ENCODE assay signal across 15 cellular contexts in genomic region chr18:76554788-76555187, GRCh38. TPM values are rescaled to one million over a fixed set of nuclear protein-coding genes. Genes with fewer than 3 reads are reported as not detected.
DNase-seq lines count a peak whose midpoint lies in the region; ATAC-seq and TF ChIP-seq lines count a peak whose summit lies in the region.
"Had no signal": no experiment of that assay in that cellular context is flagged by ENCODE, and none has a peak within 500 bp of the region (broad histone marks: within the 10 kb centered on the region; RNA-seq: fewer than 3 reads in every experiment).

No MANE protein-coding gene starts in this region.

- H3K4me1 Mint-ChIP-seq in CD14-positive monocyte (peaks cover 62% of the 10 kb centered on the region), T-helper 17 cell (peaks cover 2% of the 10 kb centered on the region)

- peak overlapping the region in 1 of 2 donors; percentile 72 for H3K4me3 Mint-ChIP-seq in CD14-positive monocyte
- H3K4me3 Mint-ChIP-seq in T-helper 17 cell, result no peak overlapping the region

- H3K4me3 ChIP-seq in NB4 (ENCODE audit: low read depth, low read length), result no peak overlapping the region
- H3K4me3 ChIP-seq in upper lobe of right lung, result no peak overlapping the region
- H3K4me3 ChIP-seq in thyroid gland (replicated peaks in 1 of 3), result no peak overlapping the region

- peak overlapping the region; percentile 91 to 97 (median 96) for H3K27ac Mint-ChIP-seq in CD14-positive monocyte
- H3K27ac Mint-ChIP-seq in T-helper 17 cell, result peak overlapping the region; percentile 29

- H3K27ac ChIP-seq in upper lobe of right lung (no peak overlapping the region), thyroid gland (no peak overlapping the region)

- H3K4me1 ChIP-seq in upper lobe of right lung, result peaks cover 4% of the 10 kb centered on the region
- peaks cover 0 to 8% of the 10 kb centered on the region in 2 donors for H3K4me1 ChIP-seq in thyroid gland

- H3K36me3 ChIP-seq in upper lobe of right lung (no peaks in the 10 kb centered on the region), thyroid gland (no peaks in the 10 kb centered on the region)

- H3K9me3 Mint-ChIP-seq in CD14-positive monocyte, result peaks cover 0 to 3% (median 0%) of the 10 kb centered on the region in 7 donors

- TF ChIP-seq CTCF in CD14-positive monocyte (IDR thresholded peaks at IDR 0.05) (no peak), NB4 (IDR thresholded peaks at IDR 0.05; ENCODE audit: low read depth, low read length) (no peak), upper lobe of right lung (IDR thresholded peaks at IDR 0.05) (no peak), thyroid gland (IDR thresholded peaks at IDR 0.05) (no peak)

- H3K27me3 Mint-ChIP-seq in CD14-positive monocyte (ENCODE audit: low read depth in 3 of 3) (peaks cover 0 to 6% (median 1%) of the 10 kb centered on the region in 3 donors), T-helper 17 cell (peaks cover 31% of the 10 kb centered on the region)

- intact Hi-C loops in CD14-positive monocyte (cut with micrococcal nuclease) (no loop called here), upper lobe of right lung (cut with DNase I) (no loop called here), thyroid gland (cut with DNase I) (no loop called here)

- ATAC-seq in T-helper 17 cell (no peak), upper lobe of right lung (no peak)
- ATAC-seq: SK-N-SH treated with all-trans-retinoic acid at 6 μM for 48 hours had no signal

- H3K9me3 ChIP-seq in T-helper 17 cell (ENCODE audit: control insufficient read depth, low read length, poor library complexity, severe bottlenecking), result no peaks in the 10 kb centered on the region
- no peaks in the 10 kb centered on the region for H3K9me3 ChIP-seq in upper lobe of right lung
- no peaks in the 10 kb centered on the region for H3K9me3 ChIP-seq in thyroid gland

- no peak for TF ChIP-seq POLR2A in NB4 (IDR thresholded peaks at IDR 0.05; ENCODE audit: extremely low read depth, insufficient read length)
- TF ChIP-seq POLR2A in thyroid gland (IDR thresholded peaks at IDR 0.05), result no peak

- no peaks in the 10 kb centered on the region for H3K36me3 Mint-ChIP-seq in CD14-positive monocyte
- no peaks in the 10 kb centered on the region for H3K36me3 Mint-ChIP-seq in T-helper 17 cell (ENCODE audit: low read depth)

- no peak for DNase-seq in CD14-positive monocyte (ENCODE audit: low spot score)
- peak; percentile 35 for DNase-seq in NB4 (ENCODE audit: low read depth)
- no peak for DNase-seq in T-helper 17 cell
- peak; percentile 66 for DNase-seq in retina
- no peak for DNase-seq in upper lobe of right lung
- DNase-seq in thyroid gland, result no peak
- no peak for DNase-seq in activated naive CD4-positive, alpha-beta T cell treated with anti-CD3 and anti-CD28 coated beads, Interleukin-2, amount 50 U/mL, for 16 hours
- DNase-seq: C1 segment of cervical spinal cord, DMS79 treated with DMSO at 0.1 percent for 48 hours, KG1, NCI-H1436, NCI-H2081, NCI-H774, SHP77 treated with DMSO at 0.1 percent for 48 hours had no signal

- WGBS in thyroid gland, 2 donors, result 87 to 88% methylated on average over 9 of the region's 9 CpGs

- H3K27me3 ChIP-seq in upper lobe of right lung (no peaks in the 10 kb centered on the region), thyroid gland (no peaks in the 10 kb centered on the region)

RNA-seq across cellular contexts. Expression of gene ZNF516, which starts 59.7 kb away (rescaled TPM):
- 1 to 10 TPM; 5.0 to 8.6 TPM for polyA plus RNA-seq in CD14-positive monocyte
- total RNA-seq in T-helper 17 cell (10 to 100 TPM; 16.5 to 29.6 TPM), upper lobe of right lung (28.0 TPM), thyroid gland (10 to 100 TPM; 25.4 to 44.8 (median 28.6) TPM)

Comparison
In these comparisons a context has a peak if more than half of its experiments do, and no peak if none do; other contexts are left out.
1. DNase-seq: peak in NB4 (single experiment) and retina (single experiment); none in CD14-positive monocyte (single experiment), T-helper 17 cell (0 of 3), upper lobe of right lung (single experiment), thyroid gland (0 of 2) and activated naive CD4-positive, alpha-beta T cell treated with anti-CD3 and anti-CD28 coated beads, Interleukin-2, amount 50 U/mL, for 16 hours (single experiment).